Comparison of ENCODE assay signal across 10 cellular contexts in genomic region chr14:64938972-64939816, GRCh38. TPM values are rescaled to one million over a fixed set of nuclear protein-coding genes. Genes with fewer than 3 reads are reported as not detected.
DNase-seq lines count a peak whose midpoint lies in the region; ATAC-seq and TF ChIP-seq lines count a peak whose summit lies in the region.
"Had no signal": no experiment of that assay in that cellular context is flagged by ENCODE, and none has a peak within 500 bp of the region (broad histone marks: within the 10 kb centered on the region; RNA-seq: fewer than 3 reads in every experiment).

No MANE protein-coding gene starts in this region.

- no peaks in the 10 kb centered on the region for H3K27me3 Mint-ChIP-seq in activated CD4-positive, alpha-beta memory T cell treated with anti-CD3 and anti-CD28 coated beads for 36 hours
- no peaks in the 10 kb centered on the region for H3K27me3 Mint-ChIP-seq in activated CD4-positive, alpha-beta memory T cell treated with anti-CD3 and anti-CD28 coated beads, Interleukin-2, amount 10 ng/mL, durations not matched to agents 7 days and 5 days
- H3K27me3 Mint-ChIP-seq in neural progenitor cell (ENCODE audit: insufficient read depth, low read depth): peaks cover 5% of the 10 kb centered on the region

- intact Hi-C loops in activated CD4-positive, alpha-beta memory T cell treated with anti-CD3 and anti-CD28 coated beads for 36 hours (cut with micrococcal nuclease): no loop called here

- no peaks in the 10 kb centered on the region for H3K4me1 ChIP-seq in neural progenitor cell
- H3K4me1 ChIP-seq: breast epithelium had no signal

- H3K36me3 Mint-ChIP-seq in activated CD4-positive, alpha-beta memory T cell treated with anti-CD3 and anti-CD28 coated beads for 36 hours: peaks cover 16% of the 10 kb centered on the region
- H3K36me3 Mint-ChIP-seq in activated CD4-positive, alpha-beta memory T cell treated with anti-CD3 and anti-CD28 coated beads, Interleukin-2, amount 10 ng/mL, durations not matched to agents 7 days and 5 days (ENCODE audit: low read depth): peaks cover 51% of the 10 kb centered on the region
- peaks cover 10% of the 10 kb centered on the region for H3K36me3 Mint-ChIP-seq in neural progenitor cell

- no peak overlapping the region for H3K9ac ChIP-seq in neural progenitor cell

- peaks cover 63% of the 10 kb centered on the region for H3K4me1 Mint-ChIP-seq in activated CD4-positive, alpha-beta memory T cell treated with anti-CD3 and anti-CD28 coated beads for 36 hours (ENCODE audit: low read depth)
- H3K4me1 Mint-ChIP-seq in activated CD4-positive, alpha-beta memory T cell treated with anti-CD3 and anti-CD28 coated beads, Interleukin-2, amount 10 ng/mL, durations not matched to agents 7 days and 5 days: peaks cover 39% of the 10 kb centered on the region
- no peaks in the 10 kb centered on the region for H3K4me1 Mint-ChIP-seq in neural progenitor cell

- CTCF ChIA-PET in activated CD4-positive, alpha-beta memory T cell treated with anti-CD3 and anti-CD28 coated beads for 36 hours (lab: Charles Lee): interaction anchor here (0.6 to 1.5 kb wide), 3 partner anchors 39 to 116 kb away, joined by 3 to 5 read pairs (median 3); no protein-coding TSS in a partner anchor
- CTCF ChIA-PET in activated CD4-positive, alpha-beta memory T cell treated with anti-CD3 and anti-CD28 coated beads, Interleukin-2, amount 10 ng/mL, durations not matched to agents 7 days and 5 days (lab: Charles Lee): no interaction called here

- H3K9me3 Mint-ChIP-seq in activated CD4-positive, alpha-beta memory T cell treated with anti-CD3 and anti-CD28 coated beads for 36 hours: no peaks in the 10 kb centered on the region
- H3K9me3 Mint-ChIP-seq in activated CD4-positive, alpha-beta memory T cell treated with anti-CD3 and anti-CD28 coated beads, Interleukin-2, amount 10 ng/mL, durations not matched to agents 7 days and 5 days: no peaks in the 10 kb centered on the region
- H3K9me3 Mint-ChIP-seq in neural progenitor cell: no peaks in the 10 kb centered on the region

- H3K79me2 ChIP-seq in neural progenitor cell (ENCODE audit: low read depth): no peaks in the 10 kb centered on the region

- no peaks in the 10 kb centered on the region for H3K36me3 ChIP-seq in neural progenitor cell
- H3K36me3 ChIP-seq: breast epithelium had no signal

- TF ChIP-seq CTCF in neural progenitor cell (IDR thresholded peaks at IDR 0.05): no peak

- DNase-seq in activated CD4-positive, alpha-beta memory T cell treated with anti-CD3 and anti-CD28 coated beads for 36 hours: no peak
- no peak for DNase-seq in activated CD4-positive, alpha-beta memory T cell treated with anti-CD3 and anti-CD28 coated beads, Interleukin-2, amount 10 ng/mL, durations not matched to agents 7 days and 5 days
- DNase-seq in SW480 (ENCODE audit: low spot score): peak; percentile 83
- DNase-seq in neural progenitor cell (ENCODE audit: low spot score): no peak
- no peak for DNase-seq in NCI-H446 (lab: John Stamatoyannopoulos, UW)
- DNase-seq: NCI-H1092, retina had no signal

- H2AFZ ChIP-seq in neural progenitor cell (replicated peaks): no peak overlapping the region

- H3K4me3 ChIP-seq in neural progenitor cell: no peak overlapping the region
- H3K4me3 ChIP-seq: breast epithelium had no signal

- H3K27me3 ChIP-seq in neural progenitor cell: no peaks in the 10 kb centered on the region
- H3K27me3 ChIP-seq: breast epithelium had no signal

- POLR2A ChIA-PET in activated CD4-positive, alpha-beta memory T cell treated with anti-CD3 and anti-CD28 coated beads for 36 hours (lab: Charles Lee): interaction anchor here (0.7 to 1.1 kb wide), 2 partner anchors 14 to 521 kb away, joined by 3 to 4 read pairs; no protein-coding TSS in a partner anchor
- POLR2A ChIA-PET in activated CD4-positive, alpha-beta memory T cell treated with anti-CD3 and anti-CD28 coated beads, Interleukin-2, amount 10 ng/mL, durations not matched to agents 7 days and 5 days (lab: Charles Lee): interaction anchor here (0.9 to 1.8 kb wide), 3 partner anchors 15 to 25 kb away, joined by 4 to 5 read pairs (median 4); partner anchors contain the start of gene CHURC1

- H4K20me1 ChIP-seq in neural progenitor cell (ENCODE audit: low read depth): peaks cover 10% of the 10 kb centered on the region

- H3K27ac Mint-ChIP-seq in activated CD4-positive, alpha-beta memory T cell treated with anti-CD3 and anti-CD28 coated beads for 36 hours: peak overlapping the region; percentile 30
- H3K27ac Mint-ChIP-seq in activated CD4-positive, alpha-beta memory T cell treated with anti-CD3 and anti-CD28 coated beads, Interleukin-2, amount 10 ng/mL, durations not matched to agents 7 days and 5 days: no peak overlapping the region
- H3K27ac Mint-ChIP-seq in neural progenitor cell: peak overlapping the region; percentile 57

- no peak overlapping the region for H3K27ac ChIP-seq in neural progenitor cell
- H3K27ac ChIP-seq: breast epithelium had no signal

- ATAC-seq in HG02642 (IDR thresholded peaks at IDR 0.05; ENCODE audit: poor library complexity, unreplicated experiment): no peak
- ATAC-seq: Right ventricle myocardium inferior had no signal

- no peaks in the 10 kb centered on the region for H3K9me3 ChIP-seq in neural progenitor cell (ENCODE audit: low read depth)
- H3K9me3 ChIP-seq: breast epithelium had no signal

- no peaks in the 10 kb centered on the region for H3F3A ChIP-seq in neural progenitor cell (ENCODE audit: low read depth)

- no peak overlapping the region for H3K4me2 ChIP-seq in neural progenitor cell

- H3K4me3 Mint-ChIP-seq in activated CD4-positive, alpha-beta memory T cell treated with anti-CD3 and anti-CD28 coated beads for 36 hours: no peak overlapping the region
- H3K4me3 Mint-ChIP-seq in activated CD4-positive, alpha-beta memory T cell treated with anti-CD3 and anti-CD28 coated beads, Interleukin-2, amount 10 ng/mL, durations not matched to agents 7 days and 5 days: no peak overlapping the region
- H3K4me3 Mint-ChIP-seq in neural progenitor cell: no peak overlapping the region

RNA-seq across cellular contexts. Expression of gene GPX2, which starts 3.4 kb away (rescaled TPM):
- not detected for total RNA-seq in activated CD4-positive, alpha-beta memory T cell treated with anti-CD3 and anti-CD28 coated beads for 36 hours
- total RNA-seq in activated CD4-positive, alpha-beta memory T cell treated with anti-CD3 and anti-CD28 coated beads, Interleukin-2, amount 10 ng/mL, durations not matched to agents 7 days and 5 days: not detected
- not detected in 2 replicates for total RNA-seq in neural progenitor cell (ENCODE audit: low replicate concordance)
- total RNA-seq: Right ventricle myocardium inferior had no signal

RNA-seq across cellular contexts. Expression of gene CHURC1, which starts 24.9 kb away (rescaled TPM):
- 10 to 100 TPM; 61.7 to 62.6 TPM for total RNA-seq in activated CD4-positive, alpha-beta memory T cell treated with anti-CD3 and anti-CD28 coated beads for 36 hours
- total RNA-seq in activated CD4-positive, alpha-beta memory T cell treated with anti-CD3 and anti-CD28 coated beads, Interleukin-2, amount 10 ng/mL, durations not matched to agents 7 days and 5 days: 10 to 100 TPM; 80.6 to 91.1 TPM
- 24.3 and 59.8 TPM in 2 replicates for total RNA-seq in neural progenitor cell (ENCODE audit: low replicate concordance)

RNA-seq across cellular contexts. Expression of gene RAB15, which starts 32.9 kb away (rescaled TPM):
- total RNA-seq in activated CD4-positive, alpha-beta memory T cell treated with anti-CD3 and anti-CD28 coated beads for 36 hours: 1 to 10 TPM; 4.8 to 5.3 TPM
- total RNA-seq in activated CD4-positive, alpha-beta memory T cell treated with anti-CD3 and anti-CD28 coated beads, Interleukin-2, amount 10 ng/mL, durations not matched to agents 7 days and 5 days: 1 to 10 TPM; 1.5 to 1.7 TPM
- total RNA-seq in neural progenitor cell (ENCODE audit: low replicate concordance): 12.2 and 19.0 TPM in 2 replicates

RNA-seq across cellular contexts. Expression of gene FNTB, which starts 47.5 kb away (rescaled TPM):
- total RNA-seq in activated CD4-positive, alpha-beta memory T cell treated with anti-CD3 and anti-CD28 coated beads for 36 hours: 10 to 100 TPM in 1 of 2 experiments, 1 to 10 TPM in 1; 8.8 to 12.3 TPM
- total RNA-seq in activated CD4-positive, alpha-beta memory T cell treated with anti-CD3 and anti-CD28 coated beads, Interleukin-2, amount 10 ng/mL, durations not matched to agents 7 days and 5 days: 10 to 100 TPM; 12.3 to 16.1 TPM
- 8.0 and 20.8 TPM in 2 replicates for total RNA-seq in neural progenitor cell (ENCODE audit: low replicate concordance)

RNA-seq across cellular contexts. Expression of gene SPTB, which starts 59.5 kb away (rescaled TPM):
- total RNA-seq in activated CD4-positive, alpha-beta memory T cell treated with anti-CD3 and anti-CD28 coated beads for 36 hours: under 1 TPM; 0.57 to 0.70 TPM
- under 1 TPM; 0.08 to 0.10 TPM for total RNA-seq in activated CD4-positive, alpha-beta memory T cell treated with anti-CD3 and anti-CD28 coated beads, Interleukin-2, amount 10 ng/mL, durations not matched to agents 7 days and 5 days
- 0.09 and 0.77 TPM in 2 replicates for total RNA-seq in neural progenitor cell (ENCODE audit: low replicate concordance)
